Comparison of ENCODE assay signal across 1 cellular context in the genomic region with DNA sequence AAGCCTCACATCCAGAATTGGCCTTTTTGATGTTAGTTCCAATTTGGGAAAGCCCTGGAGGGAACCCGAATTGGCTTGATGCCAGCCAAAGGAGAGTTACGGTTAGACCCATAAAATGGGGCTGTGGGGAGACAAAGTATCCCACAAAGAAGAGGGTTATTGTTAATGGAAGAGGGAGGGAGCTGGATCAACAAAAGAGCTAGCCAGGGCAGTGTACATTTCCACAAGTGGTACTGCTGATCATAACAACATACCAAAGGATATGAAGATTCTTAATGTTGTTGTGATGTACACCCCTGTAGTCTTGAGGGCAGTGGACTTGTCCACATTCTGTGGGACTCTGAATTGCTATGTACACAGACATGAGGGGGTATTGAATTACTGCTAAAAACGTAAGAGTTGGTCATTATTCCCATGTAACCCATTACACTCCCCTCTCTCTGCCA.
A peak's percentile ranks its signal among the peaks of the same experiment; 100 is the strongest.
TF ChIP-seq lines count a peak whose summit lies in the region.

No MANE protein-coding gene starts in this region.

TF ChIP-seq in HEK293, 187 proteins besides CTCF, POLR2A, EP300 and RAD21 (continued from another document):
- TF ChIP-seq ZNF398 (tag by site-specific recombination; IDR thresholded peaks at IDR 0.05) (peak; percentile 21; the same call in 1 of the 2 replicates), ZNF621 (tag by site-specific recombination; IDR thresholded peaks at IDR 0.05) (no peak), PATZ1 (tag by site-specific recombination; IDR thresholded peaks at IDR 0.05) (peak; percentile 61), ZNF324 (tag by site-specific recombination; IDR thresholded peaks at IDR 0.05) (peak; percentile 85; the same call in 1 of the 2 replicates), ZBTB8A (tag by site-specific recombination; IDR thresholded peaks at IDR 0.05) (peak; percentile 77), WT1 (tag by site-specific recombination; IDR thresholded peaks at IDR 0.05) (peak; percentile 94; the same call in 1 of the 2 replicates), ZNF658 (tag by site-specific recombination; IDR thresholded peaks at IDR 0.05) (no peak), PRDM10 (tag by site-specific recombination; IDR thresholded peaks at IDR 0.05) (peak; percentile 100), ZNF610 (tag by site-specific recombination; IDR thresholded peaks at IDR 0.05; ENCODE audit: borderline replicate concordance) (peak; percentile 82), TCF7L2 (IDR thresholded peaks at IDR 0.05; ENCODE audit: borderline replicate concordance, low read depth, low read length) (peak; percentile 73), ZNF639 (tag by site-specific recombination; IDR thresholded peaks at IDR 0.05) (peak; percentile 68; the same call in 1 of the 2 replicates), ZNF670 (tag by site-specific recombination; IDR thresholded peaks at IDR 0.05; ENCODE audit: low read depth) (no peak), ZNF561 (tag by site-specific recombination; IDR thresholded peaks at IDR 0.05; ENCODE audit: borderline replicate concordance) (peak; percentile 95), ZFP41 (tag by site-specific recombination; IDR thresholded peaks at IDR 0.05; ENCODE audit: borderline replicate concordance) (no peak), ZBTB21 (tag by site-specific recombination; IDR thresholded peaks at IDR 0.05) (peak; percentile 59; the same call in 1 of the 2 replicates), MZF1 (tag by site-specific recombination; IDR thresholded peaks at IDR 0.05; ENCODE audit: borderline replicate concordance) (peak; percentile 89; the same call in 1 of the 2 replicates), ZNF2 (tag by site-specific recombination; IDR thresholded peaks at IDR 0.05) (0 out of 2 replicates have a peak, but pooled peaks have one; percentile 55), BCL6B (tag by site-specific recombination; IDR thresholded peaks at IDR 0.05) (0 out of 2 replicates have a peak, but pooled peaks have one; percentile 33), ZBTB20 (tag by site-specific recombination; IDR thresholded peaks at IDR 0.05) (peak; percentile 71), ZNF266 (tag by site-specific recombination; IDR thresholded peaks at IDR 0.05; ENCODE audit: low read depth) (no peak), ZFHX2 (tag by site-specific recombination; conservative IDR thresholded peaks at IDR 0.05) (peak; percentile 35; the same call in 1 of the 2 replicates), GLIS1 (tag by site-specific recombination; IDR thresholded peaks at IDR 0.05) (peak; percentile 32), ZNF214 (tag by site-specific recombination; IDR thresholded peaks at IDR 0.05; ENCODE audit: borderline replicate concordance) (no peak; the same call in 1 of the 2 replicates), ZNF394 (tag by site-specific recombination; IDR thresholded peaks at IDR 0.05; ENCODE audit: borderline replicate concordance) (peak; percentile 48; the same call in 1 of the 2 replicates), ZNF843 (tag by site-specific recombination; IDR thresholded peaks at IDR 0.05) (peak; percentile 74; the same call in 1 of the 2 replicates), SALL2 (tag by site-specific recombination; IDR thresholded peaks at IDR 0.05; ENCODE audit: borderline replicate concordance) (no peak), ZNF292 (tag by site-specific recombination; IDR thresholded peaks at IDR 0.05; ENCODE audit: borderline replicate concordance, low read depth) (no peak), ZNF184 (tag by site-specific recombination; IDR thresholded peaks at IDR 0.05) (peak; percentile 72; the same call in 1 of the 2 replicates), KLF10 (tag by site-specific recombination; IDR thresholded peaks at IDR 0.05) (peak; percentile 86), ZNF16 (tag by site-specific recombination; IDR thresholded peaks at IDR 0.05; ENCODE audit: low read depth) (no peak), ZSCAN23 (tag by site-specific recombination; IDR thresholded peaks at IDR 0.05) (0 out of 2 replicates have a peak, but pooled peaks have one; percentile 30), ZNF777 (tag by site-specific recombination; IDR thresholded peaks at IDR 0.05; ENCODE audit: borderline replicate concordance) (no peak), ZXDB (tag by site-specific recombination; IDR thresholded peaks at IDR 0.05) (peak; percentile 83), ZNF37A (tag by site-specific recombination; IDR thresholded peaks at IDR 0.05) (no peak), KLF8 (tag by site-specific recombination; IDR thresholded peaks at IDR 0.05) (peak; percentile 62; the same call in 1 of the 2 replicates), ZNF768 (tag by site-specific recombination; IDR thresholded peaks at IDR 0.05) (no peak), ZNF660 (tag by site-specific recombination; IDR thresholded peaks at IDR 0.05) (peak; percentile 80; the same call in 1 of the 2 replicates), ZNF19 (tag by site-specific recombination; IDR thresholded peaks at IDR 0.05; ENCODE audit: low read depth) (no peak), ZNF341 (tag by site-specific recombination; IDR thresholded peaks at IDR 0.05; ENCODE audit: low read depth) (peak; percentile 78)
- TF ChIP-seq, protein P1, sequence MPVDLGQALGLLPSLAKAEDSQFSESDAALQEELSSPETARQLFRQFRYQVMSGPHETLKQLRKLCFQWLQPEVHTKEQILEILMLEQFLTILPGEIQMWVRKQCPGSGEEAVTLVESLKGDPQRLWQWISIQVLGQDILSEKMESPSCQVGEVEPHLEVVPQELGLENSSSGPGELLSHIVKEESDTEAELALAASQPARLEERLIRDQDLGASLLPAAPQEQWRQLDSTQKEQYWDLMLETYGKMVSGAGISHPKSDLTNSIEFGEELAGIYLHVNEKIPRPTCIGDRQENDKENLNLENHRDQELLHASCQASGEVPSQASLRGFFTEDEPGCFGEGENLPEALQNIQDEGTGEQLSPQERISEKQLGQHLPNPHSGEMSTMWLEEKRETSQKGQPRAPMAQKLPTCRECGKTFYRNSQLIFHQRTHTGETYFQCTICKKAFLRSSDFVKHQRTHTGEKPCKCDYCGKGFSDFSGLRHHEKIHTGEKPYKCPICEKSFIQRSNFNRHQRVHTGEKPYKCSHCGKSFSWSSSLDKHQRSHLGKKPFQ (tag by site-specific recombination; IDR thresholded peaks at IDR 0.05) = peak; percentile 18; the same call in 1 of the 2 replicates
- TF ChIP-seq, protein P2, sequence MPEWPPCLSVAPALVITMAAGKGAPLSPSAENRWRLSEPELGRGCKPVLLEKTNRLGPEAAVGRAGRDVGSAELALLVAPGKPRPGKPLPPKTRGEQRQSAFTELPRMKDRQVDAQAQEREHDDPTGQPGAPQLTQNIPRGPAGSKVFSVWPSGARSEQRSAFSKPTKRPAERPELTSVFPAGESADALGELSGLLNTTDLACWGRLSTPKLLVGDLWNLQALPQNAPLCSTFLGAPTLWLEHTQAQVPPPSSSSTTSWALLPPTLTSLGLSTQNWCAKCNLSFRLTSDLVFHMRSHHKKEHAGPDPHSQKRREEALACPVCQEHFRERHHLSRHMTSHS (tag by site-specific recombination; IDR thresholded peaks at IDR 0.05) = no peak
- TF ChIP-seq, protein P3, sequence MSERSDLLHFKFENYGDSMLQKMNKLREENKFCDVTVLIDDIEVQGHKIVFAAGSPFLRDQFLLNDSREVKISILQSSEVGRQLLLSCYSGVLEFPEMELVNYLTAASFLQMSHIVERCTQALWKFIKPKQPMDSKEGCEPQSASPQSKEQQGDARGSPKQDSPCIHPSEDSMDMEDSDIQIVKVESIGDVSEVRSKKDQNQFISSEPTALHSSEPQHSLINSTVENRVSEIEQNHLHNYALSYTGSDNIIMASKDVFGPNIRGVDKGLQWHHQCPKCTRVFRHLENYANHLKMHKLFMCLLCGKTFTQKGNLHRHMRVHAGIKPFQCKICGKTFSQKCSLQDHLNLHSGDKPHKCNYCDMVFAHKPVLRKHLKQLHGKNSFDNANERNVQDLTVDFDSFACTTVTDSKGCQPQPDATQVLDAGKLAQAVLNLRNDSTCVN (tag by site-specific recombination; optimal IDR thresholded peaks at IDR 0.05) = no peak
